ENCODE assay signal across 24 cellular contexts in genomic region chr6:166565084-166565651, GRCh38. TPM values are rescaled to one million over a fixed set of nuclear protein-coding genes. Genes with fewer than 3 reads are reported as not detected.
DNase-seq lines count a peak whose midpoint lies in the region; ATAC-seq and TF ChIP-seq lines count a peak whose summit lies in the region.
"Had no signal": no experiment of that assay in that cellular context is flagged by ENCODE, and none has a peak within 500 bp of the region (broad histone marks: within the 10 kb centered on the region; RNA-seq: fewer than 3 reads in every experiment).

No MANE protein-coding gene starts in this region.

- TF ChIP-seq CTCF in endodermal cell (conservative IDR thresholded peaks at IDR 0.05) (no peak), tibial artery (IDR thresholded peaks at IDR 0.05) (no peak)

- peaks cover 2% of the 10 kb centered on the region for H3K4me1 Mint-ChIP-seq in endodermal cell
- H3K4me1 Mint-ChIP-seq: activated CD4-positive, alpha-beta T cell treated with anti-CD3 and anti-CD28 coated beads for 36 hours; activated naive CD4-positive, alpha-beta T cell treated with anti-CD3 and anti-CD28 coated beads, Interleukin-2, amount 10 ng/mL, durations not matched to agents 7 days and 5 days; mesothelial cell of epicardium; naive thymus-derived CD8-positive, alpha-beta T cell had no signal

- H3K27ac ChIP-seq in endodermal cell (ENCODE audit: low read depth, low read length) (no peak overlapping the region), neuronal stem cell (replicated peaks; ENCODE audit: low read length) (no peak overlapping the region), tibial artery (peak overlapping the region; percentile 1 to 15)
- H3K27ac ChIP-seq: BLaER1 treated with 17β-estradiol and CSF1 and Interleukin-3, amounts not matched to agents 10 nM and 100 nM had no signal

- no peak overlapping the region for H3K27ac Mint-ChIP-seq in endodermal cell
- H3K27ac Mint-ChIP-seq: activated CD4-positive, alpha-beta T cell treated with anti-CD3 and anti-CD28 coated beads for 36 hours; activated naive CD4-positive, alpha-beta T cell treated with anti-CD3 and anti-CD28 coated beads, Interleukin-2, amount 10 ng/mL, durations not matched to agents 7 days and 5 days; mesothelial cell of epicardium had no signal

- H2BK5ac ChIP-seq in neuronal stem cell (ENCODE audit: low read length): no peak overlapping the region

- no peaks in the 10 kb centered on the region for H3K79me1 ChIP-seq in neuronal stem cell (ENCODE audit: low read depth, low read length)

- H3K4me2 ChIP-seq in neuronal stem cell (ENCODE audit: insufficient read depth, low read length, poor library complexity, severe bottlenecking): no peak overlapping the region
- H3K4me2 ChIP-seq: BLaER1 treated with 17β-estradiol and CSF1 and Interleukin-3, amounts not matched to agents 10 nM and 100 nM had no signal

- H3K4ac ChIP-seq in neuronal stem cell (ENCODE audit: low read length): no peak overlapping the region

- no peak overlapping the region for H2BK120ac ChIP-seq in neuronal stem cell (ENCODE audit: low read depth, low read length)

- H4K8ac ChIP-seq in neuronal stem cell (ENCODE audit: low read depth, low read length): peak overlapping the region; percentile 29

- H2BK12ac ChIP-seq in neuronal stem cell (ENCODE audit: low read length): no peak overlapping the region

- no peaks in the 10 kb centered on the region for H3K27me3 ChIP-seq in endodermal cell (ENCODE audit: control insufficient read depth, insufficient read depth, low read length, poor library complexity, severe bottlenecking)
- no peaks in the 10 kb centered on the region for H3K27me3 ChIP-seq in neuronal stem cell (ENCODE audit: control insufficient read depth in 3 of 3, insufficient read depth in 3 of 3, low read depth in 1 of 3, low read length in 3 of 3)
- H3K27me3 ChIP-seq in tibial artery: no peaks in the 10 kb centered on the region
- H3K27me3 ChIP-seq: BLaER1 treated with 17β-estradiol and CSF1 and Interleukin-3, amounts not matched to agents 10 nM and 100 nM had no signal

- H3K4me1 ChIP-seq in endodermal cell (ENCODE audit: control insufficient read depth, insufficient read depth, low read length): no peaks in the 10 kb centered on the region
- H3K4me1 ChIP-seq in neuronal stem cell (ENCODE audit: control insufficient read depth in 2 of 2, insufficient read depth in 1 of 2, low read depth in 1 of 2, low read length in 2 of 2): peaks cover 0 to 4% of the 10 kb centered on the region in 2 donors
- peaks cover 0 to 3% (median 0%) of the 10 kb centered on the region in 4 donors for H3K4me1 ChIP-seq in tibial artery

- peak overlapping the region; percentile 39 for H3K14ac ChIP-seq in neuronal stem cell (ENCODE audit: low read length)

- H3K9ac ChIP-seq in endodermal cell (ENCODE audit: extremely low read depth, low read length, poor library complexity, severe bottlenecking) (no peak overlapping the region), neuronal stem cell (ENCODE audit: low read depth, low read length, poor library complexity) (peak overlapping the region; percentile 25)
- H3K9ac ChIP-seq: BLaER1 treated with 17β-estradiol and CSF1 and Interleukin-3, amounts not matched to agents 10 nM and 100 nM had no signal

- no peak overlapping the region for H3K23ac ChIP-seq in neuronal stem cell (ENCODE audit: low read depth, low read length, poor library complexity)

- H2AFZ ChIP-seq in neuronal stem cell (ENCODE audit: low read length): no peak overlapping the region

- no peak overlapping the region for H2BK15ac ChIP-seq in neuronal stem cell (ENCODE audit: low read length)

- H3K36me3 ChIP-seq in endodermal cell (ENCODE audit: control insufficient read depth, insufficient read depth, low read length) (no peaks in the 10 kb centered on the region), neuronal stem cell (replicated peaks in 1 of 2; ENCODE audit: control insufficient read depth in 2 of 2, insufficient read depth in 2 of 2, low read length in 2 of 2) (peaks cover 0 to 11% of the 10 kb centered on the region in 2 donors), tibial artery (peaks cover 0 to 3% (median 0%) of the 10 kb centered on the region in 3 donors)

- H3K4me3 ChIP-seq in endodermal cell (ENCODE audit: low read length) (no peak overlapping the region), neuronal stem cell (ENCODE audit: low read length in 2 of 2) (peak overlapping the region in 1 of 2 donors; percentile 39), tibial artery (no peak overlapping the region)
- H3K4me3 ChIP-seq: BLaER1 treated with 17β-estradiol and CSF1 and Interleukin-3, amounts not matched to agents 10 nM and 100 nM; GM12878 had no signal

- H3K9me3 ChIP-seq in endodermal cell (ENCODE audit: control insufficient read depth, low read length) (no peaks in the 10 kb centered on the region), neuronal stem cell (replicated peaks in 1 of 2; ENCODE audit: control insufficient read depth in 2 of 2, insufficient read depth in 1 of 2, low read depth in 1 of 2, low read length in 2 of 2) (peaks cover 0 to 2% of the 10 kb centered on the region in 2 donors), tibial artery (peaks cover 0 to 4% (median 0%) of the 10 kb centered on the region in 3 donors)

- peak overlapping the region; percentile 73 for H3K18ac ChIP-seq in neuronal stem cell (ENCODE audit: low read length)

- intact Hi-C loops in left ventricle myocardium superior (cut with micrococcal nuclease) (no loop called here), tibial artery (cut with DNase I; ENCODE audit: low total_unique reads) (no loop called here)

- no peak overlapping the region for H4K91ac ChIP-seq in neuronal stem cell (ENCODE audit: low read depth, low read length, poor library complexity)

- peak; percentile 86 for ATAC-seq in left ventricle myocardium superior
- no peak for ATAC-seq in GM18858 (IDR thresholded peaks at IDR 0.05; ENCODE audit: unreplicated experiment)
- ATAC-seq: activated CD4-positive, alpha-beta T cell treated with anti-CD3 and anti-CD28 coated beads for 36 hours; GM12878; naive thymus-derived CD8-positive, alpha-beta T cell had no signal

- WGBS in endodermal cell (ENCODE audit: insufficient coverage in 1 of 2, insufficient read length in 1 of 2), 2 experiments: 84 to 91% methylated on average over 5 to 14 of the region's 14 CpGs
- no CpG with 5 or more reads among the region's 14 CpGs for WGBS in neuronal stem cell (ENCODE audit: extremely low coverage in 2 of 2, insufficient read length in 2 of 2, insufficient replicate concordance in 1 of 2), 2 donors

- H3K36me3 Mint-ChIP-seq in endodermal cell (ENCODE audit: low read depth): peaks cover 5% of the 10 kb centered on the region
- H3K36me3 Mint-ChIP-seq: activated naive CD4-positive, alpha-beta T cell treated with anti-CD3 and anti-CD28 coated beads, Interleukin-2, amount 10 ng/mL, durations not matched to agents 7 days and 5 days had no signal

- H3K9me3 Mint-ChIP-seq in endodermal cell: no peaks in the 10 kb centered on the region
- H3K9me3 Mint-ChIP-seq: activated naive CD4-positive, alpha-beta T cell treated with anti-CD3 and anti-CD28 coated beads, Interleukin-2, amount 10 ng/mL, durations not matched to agents 7 days and 5 days; H9 had no signal

- DNase-seq in endodermal cell (peak; percentile 37), left ventricle myocardium superior (peak; percentile 72), neuronal stem cell (ENCODE audit: low spot score) (no peak), tibial artery (no peak), DMS153 treated with DMSO at 0.1 percent for 48 hours (lab: John Stamatoyannopoulos, UW; ENCODE audit: unreplicated experiment) (no peak), GDM1 (lab: John Stamatoyannopoulos, UW) (no peak), NCI-H1417 (lab: John Stamatoyannopoulos, UW) (no peak)
- DNase-seq: activated CD4-positive, alpha-beta T cell treated with anti-CD3 and anti-CD28 coated beads for 36 hours; activated naive CD4-positive, alpha-beta T cell treated with anti-CD3 and anti-CD28 coated beads, Interleukin-2, amount 10 ng/mL, durations not matched to agents 7 days and 5 days; activated T-cell treated with anti-CD3 and anti-CD28 coated beads, Interleukin-2, amount 50 U/mL, for 48 hours; amniotic stem cell; caudate nucleus; H9; naive thymus-derived CD8-positive, alpha-beta T cell; NCI-H1092; NCI-H1930; posterior cingulate gyrus; stimulated activated CD4-positive, alpha-beta T cell treated with anti-CD3 and anti-CD28 coated beads, Interleukin-4, amount 100 ng/mL, for 4 hours; stimulated activated naive CD4-positive, alpha-beta T cell; T-helper 2 cell had no signal

- H3K4me3 Mint-ChIP-seq in endodermal cell: no peak overlapping the region
- H3K4me3 Mint-ChIP-seq: activated CD4-positive, alpha-beta T cell treated with anti-CD3 and anti-CD28 coated beads for 36 hours; activated naive CD4-positive, alpha-beta T cell treated with anti-CD3 and anti-CD28 coated beads, Interleukin-2, amount 10 ng/mL, durations not matched to agents 7 days and 5 days; H9; mesothelial cell of epicardium; naive thymus-derived CD8-positive, alpha-beta T cell had no signal

- no peak overlapping the region for H2AK5ac ChIP-seq in neuronal stem cell (ENCODE audit: low read depth, low read length)

- H3K27me3 Mint-ChIP-seq in endodermal cell (ENCODE audit: insufficient read depth): no peaks in the 10 kb centered on the region
- H3K27me3 Mint-ChIP-seq: activated CD4-positive, alpha-beta T cell treated with anti-CD3 and anti-CD28 coated beads for 36 hours had no signal

RNA-seq across cellular contexts. Expression of gene RAMACL, which starts 21.3 kb away (rescaled TPM):
- total RNA-seq in endodermal cell: 1 to 10 TPM in 1 of 2 donors, under 1 TPM in 1; 0.80 to 2.5 TPM
- polyA plus RNA-seq in endodermal cell (2013, experiment 1 of 2): 0.11 TPM
- polyA plus RNA-seq in endodermal cell (2013, experiment 2 of 2): 0.33 TPM
- total RNA-seq in left ventricle myocardium superior: 0.67 TPM
- 0.14 TPM for polyA plus RNA-seq in neuronal stem cell (2013, experiment 1 of 2)
- 0.10 TPM for polyA plus RNA-seq in neuronal stem cell (2013, experiment 2 of 2)

Comparison
In these comparisons a context has a peak if more than half of its experiments do, and no peak if none do; other contexts are left out.
1. DNase-seq: peak in endodermal cell (single experiment) and left ventricle myocardium superior (single experiment); none in neuronal stem cell (single experiment), tibial artery (0 of 2), DMS153 treated with DMSO at 0.1 percent for 48 hours (single experiment), GDM1 (single experiment) and NCI-H1417 (0 of 3).
2. H3K27ac ChIP-seq: peak in tibial artery (2 of 2); none in endodermal cell (single experiment) and neuronal stem cell (single experiment).